In the genomic region with DNA sequence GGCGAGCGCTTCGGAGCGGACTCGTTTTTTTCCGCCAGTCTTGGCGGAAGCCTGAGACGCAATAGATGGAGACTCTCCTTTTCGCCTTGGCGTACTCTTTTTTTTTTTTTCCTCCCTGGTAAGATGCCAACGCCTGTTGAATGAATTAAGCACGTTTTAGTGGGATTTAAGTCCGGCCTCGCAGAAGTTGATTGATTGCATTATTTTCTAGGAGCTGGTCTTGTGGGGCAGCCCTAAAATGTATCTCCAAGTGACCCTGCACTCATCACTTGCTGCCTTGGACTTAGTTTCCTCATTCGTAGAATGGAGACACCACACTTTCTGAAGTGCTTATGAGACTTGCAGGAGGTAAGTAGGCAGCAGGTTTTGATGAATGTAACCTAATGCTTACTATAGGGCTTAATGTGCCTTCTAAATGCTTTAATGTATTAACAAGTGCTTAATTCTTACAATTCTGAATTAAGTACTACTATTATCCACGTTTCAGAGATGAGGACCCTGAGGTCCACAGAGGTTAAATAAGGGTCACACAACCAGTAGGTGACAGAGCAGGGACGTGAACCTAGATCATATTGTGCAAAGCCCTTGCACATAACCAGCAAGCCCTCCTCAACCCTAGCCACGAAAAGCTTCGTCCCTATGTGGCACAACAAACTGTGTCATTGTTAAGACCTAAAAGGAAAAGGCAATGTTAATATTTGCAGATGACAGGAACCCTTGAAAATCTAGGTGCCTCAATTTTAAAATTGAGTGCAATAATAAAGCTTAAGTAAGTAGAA, we compare ENCODE assay signal across 8 cellular contexts. TPM values are rescaled to one million over a fixed set of nuclear protein-coding genes. Genes with fewer than 3 reads are reported as not detected.
A peak's percentile ranks its signal among the peaks of the same experiment; 100 is the strongest.
DNase-seq lines count a peak whose midpoint lies in the region; ATAC-seq lines count a peak whose summit lies in the region.

No MANE protein-coding gene starts in this region.

- peak overlapping the region; percentile 93 for H3K27ac ChIP-seq in CD8-positive, alpha-beta memory T cell (ENCODE audit: low read depth, low read length)
- peak overlapping the region; percentile 90 for H3K27ac ChIP-seq in stomach smooth muscle (ENCODE audit: low read length)

- H3K9me3 Mint-ChIP-seq in CD8-positive, alpha-beta memory T cell, result no peaks in the 10 kb centered on the region
- H3K9me3 Mint-ChIP-seq in activated T-helper 17 cell treated with anti-CD3 and anti-CD28 coated beads, Interleukin-2, amount 50 U/mL, for 72 hours, result no peaks in the 10 kb centered on the region

- POLR2A ChIA-PET in CD8-positive, alpha-beta memory T cell (lab: Charles Lee), result interaction anchor here (0.8 to 1.6 kb wide), 3 partner anchors 33 to 1428 kb away, joined by 3 to 6 read pairs (median 4); a partner anchor contains a TSS

- peaks cover 43 to 59% (median 54%) of the 10 kb centered on the region in 3 donors for H3K4me1 Mint-ChIP-seq in CD8-positive, alpha-beta memory T cell
- H3K4me1 Mint-ChIP-seq in activated T-helper 17 cell treated with anti-CD3 and anti-CD28 coated beads, Interleukin-2, amount 50 U/mL, for 72 hours, result peaks cover 42% of the 10 kb centered on the region

- peaks cover 46% of the 10 kb centered on the region for H3K4me1 ChIP-seq in CD8-positive, alpha-beta memory T cell (ENCODE audit: insufficient read depth, low read length)
- peaks cover 19% of the 10 kb centered on the region for H3K4me1 ChIP-seq in stomach smooth muscle (ENCODE audit: control insufficient read depth, insufficient read depth, low read length)

- H3K36me3 ChIP-seq in CD8-positive, alpha-beta memory T cell (ENCODE audit: insufficient read depth, low read length), result no peaks in the 10 kb centered on the region
- H3K36me3 ChIP-seq in stomach smooth muscle (ENCODE audit: control insufficient read depth in 2 of 2, insufficient read depth in 2 of 2, low read length in 2 of 2), result no peaks in the 10 kb centered on the region

- H3K4me3 ChIP-seq in CD8-positive, alpha-beta memory T cell (ENCODE audit: low read length), result peak overlapping the region; percentile 75
- H3K4me3 ChIP-seq in iPS-11a (ENCODE audit: low read depth, low read length) (peak overlapping the region; percentile 97), stomach smooth muscle (ENCODE audit: low read length in 2 of 2) (peak overlapping the region; percentile 76 to 88)

- H3K9me3 ChIP-seq in CD8-positive, alpha-beta memory T cell (ENCODE audit: low read length), result no peaks in the 10 kb centered on the region
- no peaks in the 10 kb centered on the region for H3K9me3 ChIP-seq in stomach smooth muscle (ENCODE audit: control insufficient read depth in 2 of 2, low read length in 2 of 2)

- peak overlapping the region; percentile 52 to 90 for H3K9ac ChIP-seq in stomach smooth muscle (ENCODE audit: low read length in 2 of 2)

- no peaks in the 10 kb centered on the region for H3K27me3 Mint-ChIP-seq in CD8-positive, alpha-beta memory T cell
- H3K27me3 Mint-ChIP-seq in activated T-helper 17 cell treated with anti-CD3 and anti-CD28 coated beads, Interleukin-2, amount 50 U/mL, for 72 hours, result no peaks in the 10 kb centered on the region

- CTCF ChIA-PET in CD8-positive, alpha-beta memory T cell (lab: Charles Lee), result interaction anchor here (5.1 kb wide), 1 partner anchor 32 kb away, joined by 36 read pairs; a partner anchor contains a TSS

- no peaks in the 10 kb centered on the region for H3K27me3 ChIP-seq in CD8-positive, alpha-beta memory T cell (ENCODE audit: insufficient read depth, low read length, poor library complexity, severe bottlenecking)
- no peaks in the 10 kb centered on the region for H3K27me3 ChIP-seq in stomach smooth muscle (ENCODE audit: control insufficient read depth in 1 of 2, insufficient read depth in 2 of 2, low read length in 2 of 2)

- H3K36me3 Mint-ChIP-seq in CD8-positive, alpha-beta memory T cell, result peaks cover 0 to 15% (median 7%) of the 10 kb centered on the region in 3 donors
- peaks cover 46% of the 10 kb centered on the region for H3K36me3 Mint-ChIP-seq in activated T-helper 17 cell treated with anti-CD3 and anti-CD28 coated beads, Interleukin-2, amount 50 U/mL, for 72 hours (ENCODE audit: low read depth)

- no peak for DNase-seq in CD8-positive, alpha-beta memory T cell
- DNase-seq in amygdala (lab: John Stamatoyannopoulos, UW), result no peak
- no peak for DNase-seq in NCI-H2081 treated with DMSO at 0.1 percent for 48 hours (lab: John Stamatoyannopoulos, UW)

- peak overlapping the region; percentile 88 to 99 (median 98) for H3K4me3 Mint-ChIP-seq in CD8-positive, alpha-beta memory T cell
- peak overlapping the region; percentile 77 for H3K4me3 Mint-ChIP-seq in activated T-helper 17 cell treated with anti-CD3 and anti-CD28 coated beads, Interleukin-2, amount 50 U/mL, for 72 hours

- ATAC-seq in GM19452 (IDR thresholded peaks at IDR 0.05; ENCODE audit: unreplicated experiment) (peak; percentile 25), HG03460 (IDR thresholded peaks at IDR 0.05; ENCODE audit: unreplicated experiment) (peak; percentile 28)
- ATAC-seq in activated T-helper 17 cell treated with anti-CD3 and anti-CD28 coated beads, Interleukin-2, amount 50 U/mL, for 72 hours (replicated peaks), result peak; percentile 30

- H3K27ac Mint-ChIP-seq in CD8-positive, alpha-beta memory T cell, result peak overlapping the region; percentile 87 to 98 (median 97)
- peak overlapping the region; percentile 90 for H3K27ac Mint-ChIP-seq in activated T-helper 17 cell treated with anti-CD3 and anti-CD28 coated beads, Interleukin-2, amount 50 U/mL, for 72 hours

RNA-seq across cellular contexts. Expression of a gene that starts 0.5 kb away (rescaled TPM):
- 10 to 100 TPM; 85.8 to 89.0 TPM for total RNA-seq in CD8-positive, alpha-beta memory T cell
- 39.2 TPM for polyA plus RNA-seq in CD8-positive, alpha-beta memory T cell
- 10 to 100 TPM; 66.7 to 74.2 TPM for total RNA-seq in activated T-helper 17 cell treated with anti-CD3 and anti-CD28 coated beads, Interleukin-2, amount 50 U/mL, for 72 hours

RNA-seq across cellular contexts. Expression of a gene that starts 33.0 kb away (rescaled TPM):
- total RNA-seq in CD8-positive, alpha-beta memory T cell, result under 1 TPM; 0.11 to 0.22 TPM
- 0.05 TPM for polyA plus RNA-seq in CD8-positive, alpha-beta memory T cell
- total RNA-seq in activated T-helper 17 cell treated with anti-CD3 and anti-CD28 coated beads, Interleukin-2, amount 50 U/mL, for 72 hours, result under 1 TPM in 1 of 2 donors, not detected in 1; 0.08 TPM
